In the genomic region with DNA sequence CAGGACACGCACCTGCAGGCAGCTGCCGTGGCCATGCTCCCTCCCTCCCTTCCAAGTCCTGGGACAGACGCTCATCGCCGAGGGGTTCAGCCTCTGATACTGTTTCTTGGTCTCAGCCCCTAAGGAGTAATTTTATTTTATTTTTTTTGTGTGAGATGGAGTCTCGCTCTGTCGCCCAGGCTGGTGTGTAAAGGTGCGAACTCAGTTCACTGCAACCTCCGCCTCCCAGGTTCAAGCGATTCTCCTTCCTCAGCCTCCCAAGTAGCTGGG, we compare ENCODE assay signal across 11 cellular contexts. TPM values are rescaled to one million over a fixed set of nuclear protein-coding genes. Genes with fewer than 3 reads are reported as not detected.
DNase-seq lines count a peak whose midpoint lies in the region; ATAC-seq, FAIRE-seq and TF ChIP-seq lines count a peak whose summit lies in the region.
"Had no signal": no experiment of that assay in that cellular context is flagged by ENCODE, and none has a peak within 500 bp of the region (broad histone marks: within the 10 kb centered on the region; RNA-seq: fewer than 3 reads in every experiment).

No MANE protein-coding gene starts in this region.

- POLR2A ChIA-PET in GM12878 (lab: Charles Lee): interaction anchor here (0.6 to 1.4 kb wide), 2 partner anchors 116 to 1335 kb away, joined by 3 to 5 read pairs; a partner anchor contains a TSS

- H3K9me3 ChIP-seq in BLaER1: no peaks in the 10 kb centered on the region
- no peaks in the 10 kb centered on the region for H3K9me3 ChIP-seq in Karpas-422 (ENCODE audit: low read length)
- H3K9me3 ChIP-seq in GM12878 (replicated peaks; ENCODE audit: control insufficient read depth, insufficient read depth, low read length): no peaks in the 10 kb centered on the region
- no peaks in the 10 kb centered on the region for H3K9me3 ChIP-seq in sigmoid colon

- TF ChIP-seq RAD21 in GM12878 (IDR thresholded peaks at IDR 0.05; ENCODE audit: insufficient read depth, low read depth, low read length): no peak

- peak overlapping the region; percentile 82; the same call in 1 of the 2 replicates for H2AFZ ChIP-seq in Karpas-422 (ENCODE audit: low read length)
- H2AFZ ChIP-seq in GM12878 (ENCODE audit: control insufficient read depth, low read depth, low read length): peak overlapping the region; percentile 97
- H2AFZ ChIP-seq: PC-9 had no signal

- H3K9ac ChIP-seq in BLaER1 (peak overlapping the region; percentile 82), Karpas-422 (ENCODE audit: low read length) (peak overlapping the region; percentile 76), GM12878 (ENCODE audit: control insufficient read depth, insufficient read depth, low read length) (peak overlapping the region; percentile 54; the same call in 1 of the 2 replicates)

- ATAC-seq in GM12878 (no peak), SK-N-SH treated with all-trans-retinoic acid at 6 μM for 48 hours (no peak)

- no peaks in the 10 kb centered on the region for H3K36me3 ChIP-seq in BLaER1
- H3K36me3 ChIP-seq in Karpas-422 (ENCODE audit: insufficient read depth, low read length): no peaks in the 10 kb centered on the region
- no peaks in the 10 kb centered on the region; a peak in 1 of 4 replicates for H3K36me3 ChIP-seq in GM12878 (ENCODE audit: control insufficient read depth in 2 of 2, insufficient read depth in 2 of 2, low read length in 1 of 2)
- H3K36me3 ChIP-seq in sigmoid colon: no peaks in the 10 kb centered on the region

- H3K4me3 ChIP-seq in BLaER1 (peak overlapping the region; percentile 9; the same call in 1 of the 2 replicates), Karpas-422 (ENCODE audit: low read length) (peak overlapping the region; percentile 53; the same call in 1 of the 2 replicates), GM12878 (no peak overlapping the region), sigmoid colon (no peak overlapping the region)
- H3K4me3 ChIP-seq: lung, PC-9 had no signal

- intact Hi-C loops in GM12878 (cut with micrococcal nuclease; ENCODE audit: unreplicated experiment) (loop anchor here (2.0 kb wide), 1 partner anchor 115 kb away; a partner anchor contains a TSS), sigmoid colon (cut with DNase I) (loop anchor here (5.0 kb wide), 1 partner anchor 55 kb away; a partner anchor contains a TSS)

- H3K4me2 ChIP-seq in BLaER1 (peak overlapping the region; percentile 94), Karpas-422 (ENCODE audit: low read depth, low read length, poor library complexity, severe bottlenecking) (peak overlapping the region; percentile 79), GM12878 (ENCODE audit: control insufficient read depth, insufficient read depth) (peak overlapping the region; percentile 77; the same call in 1 of the 2 replicates)
- H3K4me2 ChIP-seq: PC-9 had no signal

- in situ Hi-C loops in GM12878 (cut with MboI): no loop called here

- H3K4me1 ChIP-seq in BLaER1 (peaks cover 94% of the 10 kb centered on the region), Karpas-422 (ENCODE audit: low read length) (peaks cover 64% of the 10 kb centered on the region), GM12878 (ENCODE audit: control insufficient read depth, insufficient read depth, low read length) (peaks cover 40% of the 10 kb centered on the region), sigmoid colon (peaks cover 0 to 40% (median 27%) of the 10 kb centered on the region in 4 donors)

- SMC1A ChIA-PET in GM12878 (lab: Charles Lee; ENCODE audit: uncharacterized antibody, unreplicated experiment): interaction anchor here (0.9 kb wide), 1 partner anchor 17 kb away, joined by 3 read pairs; no protein-coding TSS in a partner anchor

- TF ChIP-seq POLR2A in GM12878 (IDR thresholded peaks at IDR 0.05; ENCODE audit: low read depth, low read length) (no peak), sigmoid colon (IDR thresholded peaks at IDR 0.05) (no peak)

- DNase-seq in Karpas-422 (no peak), GM12878 (ENCODE audit: low read depth, low spot score) (no peak), sigmoid colon (no peak), GF-D8 (lab: John Stamatoyannopoulos, UW) (no peak), NCI-H526 treated with DMSO at 0.1 percent for 48 hours (lab: John Stamatoyannopoulos, UW) (no peak)
- no peak for DNase-seq in activated effector memory CD4-positive, alpha-beta T cell treated with Interleukin-2 at 50 U/mL for 16 hours
- DNase-seq: NCI-H2227 treated with DMSO at 0.1 percent for 48 hours had no signal

- no peaks in the 10 kb centered on the region for H3K9me2 ChIP-seq in Karpas-422 (replicated peaks; ENCODE audit: insufficient read depth, low read length)

- FAIRE-seq in GM12878 (lab: Jason Lieb, UNC): no peak

- H4K20me1 ChIP-seq in BLaER1 (no peaks in the 10 kb centered on the region), Karpas-422 (ENCODE audit: insufficient read depth, low read depth, low read length) (no peaks in the 10 kb centered on the region), GM12878 (ENCODE audit: control insufficient read depth, insufficient read depth) (no peaks in the 10 kb centered on the region)

- BruUV-seq in GM12878 (replicated peaks; lab: Mats Ljungman, UMichigan): no TSS peak

- TF ChIP-seq CTCF in GM12878 (IDR thresholded peaks at IDR 0.05 in 2 of 3, conservative IDR thresholded peaks at IDR 0.05 in 1 of 3; ENCODE audit: control insufficient read depth in 2 of 3, extremely low read depth in 1 of 3, insufficient read depth in 1 of 3, low read depth in 3 of 3, low read length in 3 of 3): no peak
- TF ChIP-seq CTCF in sigmoid colon (IDR thresholded peaks at IDR 0.05): no peak

- 37% methylated on average over 10 of the region's 10 CpGs for WGBS in GM12878 (ENCODE audit: insufficient coverage, insufficient replicate concordance, low lambda C conversion rate, missing lambda C conversion rate)
- 83 to 95% methylated on average over 10 of the region's 10 CpGs for WGBS in sigmoid colon, 2 donors

- H3K27ac ChIP-seq in BLaER1: peak overlapping the region; percentile 98
- peak overlapping the region; percentile 99 for H3K27ac ChIP-seq in Karpas-422 (ENCODE audit: low read length)
- peak overlapping the region; percentile 82 for H3K27ac ChIP-seq in GM12878 (ENCODE audit: control insufficient read depth, insufficient read depth)
- H3K27ac ChIP-seq in sigmoid colon: peak overlapping the region in 3 of 4 donors; percentile 60 to 72 (median 61)
- H3K27ac ChIP-seq: PC-9 had no signal

- RAD21 ChIA-PET in GM12878 (lab: Charles Lee; ENCODE audit: unreplicated experiment): interaction anchor here (1.7 to 1.9 kb wide), 2 partner anchors 87 to 116 kb away, joined by 3 to 4 read pairs; no protein-coding TSS in a partner anchor

- TF ChIP-seq EP300 in GM12878 (IDR thresholded peaks at IDR 0.05; ENCODE audit: borderline replicate concordance in 1 of 2, control insufficient read depth in 1 of 2, low read depth in 2 of 2, low read length in 2 of 2): no peak
- no peak for TF ChIP-seq EP300 in sigmoid colon (IDR thresholded peaks at IDR 0.05)

- no peaks in the 10 kb centered on the region for H3K79me2 ChIP-seq in Karpas-422 (ENCODE audit: low read length)
- no peaks in the 10 kb centered on the region for H3K79me2 ChIP-seq in GM12878 (ENCODE audit: control insufficient read depth, insufficient read depth, low read length)

- CTCF ChIA-PET in GM12878 (lab: Yijun Ruan, JAX): interaction anchor here (1.1 to 2.7 kb wide), 5 partner anchors 17 to 116 kb away, joined by 3 to 11 read pairs (median 8); a partner anchor contains a TSS

- H3K27me3 ChIP-seq in BLaER1 (no peaks in the 10 kb centered on the region), Karpas-422 (ENCODE audit: low read length) (no peaks in the 10 kb centered on the region), GM12878 (replicated peaks in 1 of 2; ENCODE audit: control insufficient read depth in 2 of 2, insufficient read depth in 2 of 2, low read length in 1 of 2) (no peaks in the 10 kb centered on the region), sigmoid colon (no peaks in the 10 kb centered on the region)

TF ChIP-seq in GM12878, 131 proteins besides CTCF, POLR2A, EP300 and RAD21 (continues in another document):
- TF ChIP-seq, protein P1, sequence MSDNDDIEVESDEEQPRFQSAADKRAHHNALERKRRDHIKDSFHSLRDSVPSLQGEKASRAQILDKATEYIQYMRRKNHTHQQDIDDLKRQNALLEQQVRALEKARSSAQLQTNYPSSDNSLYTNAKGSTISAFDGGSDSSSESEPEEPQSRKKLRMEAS (IDR thresholded peaks at IDR 0.05; ENCODE audit: low read depth, low read length): no peak
- TF ChIP-seq FOXK2 (IDR thresholded peaks at IDR 0.05) (no peak), KDM1A (IDR thresholded peaks at IDR 0.05; ENCODE audit: borderline replicate concordance) (no peak)

TF ChIP-seq in SK-N-SH treated with all-trans-retinoic acid at 6 μM for 48 hours, 23 proteins besides CTCF, POLR2A, EP300 and RAD21:
- no peak for TF ChIP-seq ESRRG (CRISPR knock-in tag; IDR thresholded peaks at IDR 0.05)
- no peak for TF ChIP-seq BACH2 (CRISPR knock-in tag; IDR thresholded peaks at IDR 0.05; ENCODE audit: borderline replicate concordance)
- no peak for TF ChIP-seq ZNF8 (CRISPR knock-in tag; IDR thresholded peaks at IDR 0.05)
- no peak for TF ChIP-seq ARNTL (CRISPR knock-in tag; IDR thresholded peaks at IDR 0.05; ENCODE audit: borderline replicate concordance, low read depth)
- TF ChIP-seq ZFP30 (CRISPR knock-in tag; IDR thresholded peaks at IDR 0.05): no peak
- no peak for TF ChIP-seq PPARA (CRISPR knock-in tag; IDR thresholded peaks at IDR 0.05; ENCODE audit: borderline replicate concordance)
- no peak for TF ChIP-seq SNAI2 (CRISPR knock-in tag; IDR thresholded peaks at IDR 0.05)
- TF ChIP-seq ISL1 (CRISPR knock-in tag; IDR thresholded peaks at IDR 0.05): no peak

RNA-seq across cellular contexts. Expression of a gene that starts 53.7 kb away (rescaled TPM):
- total RNA-seq in Karpas-422 (2014; rRNA removed; shearing (Covaris generic); ENCODE audit: low replicate concordance): 0.29 and 0.75 TPM in 2 replicates
- total RNA-seq in GM12878 (2013; cell fraction: nucleolus; rRNA removed): not detected in 2 replicates
- 0.22 TPM in 1 of 2 replicates, not detected in the other for total RNA-seq in GM12878 (2014; rRNA removed)
- total RNA-seq in GM12878 (2014; rRNA removed; fragmentation: Illumina TruSeq; extraction: Trizol): 0.09 TPM in 1 of 2 replicates, not detected in the other
- total RNA-seq in GM12878 (2021): 0.08 and 0.28 TPM in 2 replicates
- 0.07 TPM for polyA plus RNA-seq in GM12878 (2011; ENCODE audit: low read depth)
- polyA plus RNA-seq in GM12878 (2011; rRNA removed): not detected in 2 replicates
- 0.06 TPM in 1 of 2 replicates, not detected in the other for polyA plus RNA-seq in GM12878 (2011; cell fraction: cytosol; rRNA removed)
- 0.12 and 0.35 TPM in 2 replicates for polyA plus RNA-seq in GM12878 (2011; cell fraction: nucleus; rRNA removed)
- polyA plus RNA-seq in GM12878 (2012): 0.24 and 0.48 TPM in 2 replicates
- polyA plus RNA-seq in GM12878 (2014; fragmentation: Illumina TruSeq; extraction: Trizol): 0.03 TPM in 1 of 2 replicates, not detected in the other
- not detected for polyA plus RNA-seq in GM12878 (2014; fragmentation: Nextera tagmentation; extraction: Ambion mirVana)
- polyA plus RNA-seq in GM12878 (2014; rRNA removed): 0.09 and 0.16 TPM in 2 replicates
- polyA plus RNA-seq in GM12878 (2016; fragmentation: Nextera tagmentation; extraction: Ambion mirVana): under 1 TPM in 1 of 2 experiments, not detected in 1; 0.04 TPM
- not detected in 2 replicates for polyA minus RNA-seq in GM12878 (2011; rRNA and poly(A)+ RNA removed)
- not detected in 2 replicates for polyA minus RNA-seq in GM12878 (2011; cell fraction: cytosol; rRNA and poly(A)+ RNA removed)
- not detected in 2 replicates for polyA minus RNA-seq in GM12878 (2011; cell fraction: nucleus; rRNA and poly(A)+ RNA removed)
- total RNA-seq in sigmoid colon: 1 to 10 TPM; 1.6 to 8.3 (median 2.2) TPM
- polyA plus RNA-seq in sigmoid colon: 1 to 10 TPM in 1 of 3 donors, under 1 TPM in 1, not detected in 1; 0.23 to 1.9 TPM

Comparison
In these comparisons a context has a peak if more than half of its experiments do, and no peak if none do; other contexts are left out.
1. H3K4me3 ChIP-seq: peak in BLaER1 (single experiment) and Karpas-422 (single experiment); none in GM12878 (single experiment) and sigmoid colon (0 of 4).
2. Peak in every context shown above with its lines, with median percentiles within 50 percentile points of each other: H3K27ac ChIP-seq, H3K4me2 ChIP-seq and H3K9ac ChIP-seq.